30 cellular contexts compared by ENCODE assay signal in genomic region chr15:101474233-101474632, GRCh38.
"Had no signal": no experiment of that assay in that cellular context is flagged by ENCODE, and none has a peak within 500 bp of the region (broad histone marks: within the 10 kb centered on the region; RNA-seq: fewer than 3 reads in every experiment).

No MANE protein-coding gene starts in this region.

- DNase-seq: activated CD4-positive, alpha-beta memory T cell treated with anti-CD3 and anti-CD28 coated beads, Interleukin-2, amount 10 ng/mL, durations not matched to agents 7 days and 5 days; activated CD4-positive, alpha-beta T cell treated with anti-CD3 and anti-CD28 coated beads for 1 hour; activated CD4-positive, alpha-beta T cell treated with anti-CD3 and anti-CD28 coated beads for 48 hours; activated CD4-positive, CD25-positive, alpha-beta regulatory T cell; activated gamma-delta T cell; activated naive CD4-positive, alpha-beta T cell treated with Interleukin-2 at 50 U/mL for 16 hours; activated naive CD8-positive, alpha-beta T cell treated with anti-CD3 and anti-CD28 coated beads, Interleukin-2, amount 10 ng/mL, durations not matched to agents 7 days and 5 days; activated T-cell treated with anti-CD3 and anti-CD28 coated beads, Interleukin-2, amount 50 U/mL, for 24 hours; amygdala; Kasumi-1; KG1; MG63; NCI-H1048; NCI-H1105 treated with DMSO at 0.1 percent for 48 hours; NCI-H1436; NCI-H1694; NCI-H2029; NCI-H345; NCI-H524 treated with DMSO at 0.1 percent for 48 hours; SIG-M5; SW 1271; T-helper 1 cell; T-helper 2 cell; T-helper 9 cell; WERI-Rb-1 had no signal

- H3K9me3 Mint-ChIP-seq: activated CD4-positive, alpha-beta memory T cell treated with anti-CD3 and anti-CD28 coated beads, Interleukin-2, amount 10 ng/mL, durations not matched to agents 7 days and 5 days; activated naive CD4-positive, alpha-beta T cell treated with anti-CD3 and anti-CD28 coated beads, Interleukin-2, amount 50 U/mL, for 24 hours; activated naive CD8-positive, alpha-beta T cell treated with anti-CD3 and anti-CD28 coated beads, Interleukin-2, amount 10 ng/mL, durations not matched to agents 7 days and 5 days; activated T-cell treated with anti-CD3 and anti-CD28 coated beads, Interleukin-2, amount 50 U/mL, for 24 hours; activated T-helper 2 cell treated with anti-CD3 and anti-CD28 coated beads, Interferon-gamma antibody, Interleukin-2, Interleukin-4, amounts not matched to agents 10 μg/mL and 5 μg/mL and 100 μg/mL, durations not matched to agents 14 hours and 24 hours and 36 hours had no signal

- H3K27me3 ChIP-seq: ascending aorta, cardiac muscle cell, MG63 had no signal

- H3K27ac ChIP-seq: ascending aorta, cardiac muscle cell, WERI-Rb-1 had no signal

- H3K4me3 Mint-ChIP-seq: activated CD4-positive, alpha-beta memory T cell treated with anti-CD3 and anti-CD28 coated beads, Interleukin-2, amount 10 ng/mL, durations not matched to agents 7 days and 5 days; activated naive CD4-positive, alpha-beta T cell treated with anti-CD3 and anti-CD28 coated beads, Interleukin-2, amount 50 U/mL, for 24 hours; activated naive CD8-positive, alpha-beta T cell treated with anti-CD3 and anti-CD28 coated beads, Interleukin-2, amount 10 ng/mL, durations not matched to agents 7 days and 5 days; activated T-cell treated with anti-CD3 and anti-CD28 coated beads, Interleukin-2, amount 50 U/mL, for 24 hours had no signal

- H3K9me3 ChIP-seq: ascending aorta, MG63 had no signal

- H3K4me1 Mint-ChIP-seq: activated naive CD4-positive, alpha-beta T cell treated with anti-CD3 and anti-CD28 coated beads, Interleukin-2, amount 50 U/mL, for 24 hours; activated naive CD8-positive, alpha-beta T cell treated with anti-CD3 and anti-CD28 coated beads, Interleukin-2, amount 10 ng/mL, durations not matched to agents 7 days and 5 days had no signal

- H3K27ac Mint-ChIP-seq: activated CD4-positive, alpha-beta memory T cell treated with anti-CD3 and anti-CD28 coated beads, Interleukin-2, amount 10 ng/mL, durations not matched to agents 7 days and 5 days; activated naive CD4-positive, alpha-beta T cell treated with anti-CD3 and anti-CD28 coated beads, Interleukin-2, amount 50 U/mL, for 24 hours; activated naive CD8-positive, alpha-beta T cell treated with anti-CD3 and anti-CD28 coated beads, Interleukin-2, amount 10 ng/mL, durations not matched to agents 7 days and 5 days; activated T-cell treated with anti-CD3 and anti-CD28 coated beads, Interleukin-2, amount 50 U/mL, for 24 hours; activated T-helper 2 cell treated with anti-CD3 and anti-CD28 coated beads, Interferon-gamma antibody, Interleukin-2, Interleukin-4, amounts not matched to agents 10 μg/mL and 5 μg/mL and 100 μg/mL, durations not matched to agents 14 hours and 24 hours and 36 hours had no signal

- H3K4me3 ChIP-seq: ascending aorta, cardiac muscle cell, MG63 had no signal

- H3K4me1 ChIP-seq: ascending aorta had no signal

- ATAC-seq: Panc1 had no signal

- H3K36me3 ChIP-seq: ascending aorta, cardiac muscle cell, WERI-Rb-1 had no signal

- H3K36me3 Mint-ChIP-seq: activated naive CD4-positive, alpha-beta T cell treated with anti-CD3 and anti-CD28 coated beads, Interleukin-2, amount 50 U/mL, for 24 hours; activated naive CD8-positive, alpha-beta T cell treated with anti-CD3 and anti-CD28 coated beads, Interleukin-2, amount 10 ng/mL, durations not matched to agents 7 days and 5 days had no signal
